Comparison of ENCODE assay signal across 28 cellular contexts in the genomic region with DNA sequence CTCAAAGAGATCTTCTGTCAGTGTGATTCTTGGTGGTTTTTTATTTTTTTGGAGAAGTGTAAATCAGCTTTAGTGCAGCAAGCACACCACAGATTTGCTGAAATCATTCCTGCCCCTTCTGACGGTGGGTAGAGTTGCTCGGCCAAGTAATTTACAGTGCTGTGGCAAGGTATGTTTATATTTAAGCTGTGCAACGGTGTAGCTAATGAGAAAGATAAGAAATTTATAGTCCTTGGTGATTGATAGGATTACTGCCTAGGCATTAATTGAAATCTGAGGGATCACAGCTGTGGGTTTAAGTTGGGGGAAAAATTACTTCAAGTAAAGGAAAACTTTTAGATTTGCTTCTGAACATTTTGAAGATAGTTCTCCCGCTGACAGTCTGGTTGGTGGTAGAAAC.
"Had no signal": no experiment of that assay in that cellular context is flagged by ENCODE, and none has a peak within 500 bp of the region (broad histone marks: within the 10 kb centered on the region; RNA-seq: fewer than 3 reads in every experiment).

No MANE protein-coding gene starts in this region.

- H3K4me3 ChIP-seq: colonic mucosa, esophagus squamous epithelium, gastroesophageal sphincter, heart left ventricle, hepatocyte, left lung, lung had no signal

- ATAC-seq: effector memory CD8-positive, alpha-beta T cell; esophagus mucosa; gastroesophageal sphincter; heart left ventricle; left colon; left lung; naive thymus-derived CD4-positive, alpha-beta T cell had no signal

- H3K4me2 ChIP-seq: hepatocyte had no signal

- H3K27ac Mint-ChIP-seq: dendritic cell treated with granulocyte-macrophage colony-stimulating factor and Interleukin-4, amounts not matched to agents 40 ng/mL and 50 ng/mL, for 4 days; endodermal cell; immature natural killer cell; memory B cell; naive thymus-derived CD4-positive, alpha-beta T cell had no signal

- H3K4me3 Mint-ChIP-seq: dendritic cell treated with granulocyte-macrophage colony-stimulating factor and Interleukin-4, amounts not matched to agents 40 ng/mL and 50 ng/mL, for 4 days; effector memory CD8-positive, alpha-beta T cell; endodermal cell; immature natural killer cell; memory B cell; naive thymus-derived CD4-positive, alpha-beta T cell had no signal

- H3K36me3 ChIP-seq: colonic mucosa, left lung had no signal

- H3K27me3 ChIP-seq: colonic mucosa, esophagus squamous epithelium, foreskin keratinocyte, gastroesophageal sphincter, heart left ventricle, hepatocyte, left lung had no signal

- H3K4me1 Mint-ChIP-seq: endodermal cell; immature natural killer cell; memory B cell; naive thymus-derived CD4-positive, alpha-beta T cell had no signal

- H2AFZ ChIP-seq: hepatocyte had no signal

- H3K27ac ChIP-seq: colonic mucosa, epithelial cell of prostate, esophagus squamous epithelium, foreskin keratinocyte, gastroesophageal sphincter, heart left ventricle, hepatocyte, left lung had no signal

- H3K9me3 Mint-ChIP-seq: dendritic cell treated with granulocyte-macrophage colony-stimulating factor and Interleukin-4, amounts not matched to agents 40 ng/mL and 50 ng/mL, for 4 days; effector memory CD8-positive, alpha-beta T cell; endodermal cell; immature natural killer cell; memory B cell; naive thymus-derived CD4-positive, alpha-beta T cell had no signal

- DNase-seq: colonic mucosa; cortex of kidney; effector CD8-positive, alpha-beta T cell; effector memory CD8-positive, alpha-beta T cell; endodermal cell; erythroblast; esophagus squamous epithelium; foreskin keratinocyte; heart left ventricle; hypothalamus; immature natural killer cell; islet precursor cell; kidney; kidney glomerular epithelial cell; left colon; left lung; left ventricle myocardium superior; mammary epithelial cell; mesendoderm; midbrain; naive thymus-derived CD4-positive, alpha-beta T cell had no signal

- H3K9me3 ChIP-seq: colonic mucosa, esophagus squamous epithelium, gastroesophageal sphincter, heart left ventricle, left lung had no signal

- H3K27me3 Mint-ChIP-seq: effector memory CD8-positive, alpha-beta T cell had no signal

- H3K79me2 ChIP-seq: hepatocyte had no signal

- H3K4me1 ChIP-seq: colonic mucosa, esophagus squamous epithelium, foreskin keratinocyte, heart left ventricle, left lung had no signal

- H3K36me3 Mint-ChIP-seq: memory B cell; naive thymus-derived CD4-positive, alpha-beta T cell had no signal
